ENCODE assay signal across 1 cellular context in the genomic region with DNA sequence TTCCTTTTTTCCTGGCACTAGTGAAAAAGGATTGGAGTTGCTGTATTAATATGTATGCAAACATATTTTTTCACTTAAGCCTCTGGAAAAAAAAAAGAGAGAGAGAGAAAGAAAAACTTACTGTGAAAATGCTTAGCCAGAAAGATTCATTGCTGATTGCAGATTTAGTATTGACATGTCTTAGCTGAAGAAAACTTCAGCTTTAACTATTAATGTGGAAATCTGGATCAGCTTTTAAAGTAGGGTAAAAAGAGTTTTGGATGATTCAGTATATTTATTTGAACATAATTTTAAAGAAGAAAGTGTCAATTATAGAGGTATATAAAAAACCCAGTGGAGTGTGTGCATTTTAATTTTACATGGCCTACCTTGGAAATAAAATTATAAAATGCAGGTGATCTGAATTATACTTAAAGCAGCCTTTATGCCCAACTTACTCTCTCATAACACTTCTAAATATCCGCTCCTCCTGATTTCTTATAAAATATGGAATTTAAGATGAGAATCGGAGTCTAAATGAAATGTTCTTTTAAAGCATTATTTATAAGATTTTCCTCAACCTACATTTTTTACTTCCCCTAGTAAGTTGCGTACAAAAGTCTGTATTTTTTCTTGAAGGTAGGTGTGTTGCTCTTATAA.
TF ChIP-seq lines count a peak whose summit lies in the region.

No MANE protein-coding gene starts in this region.

TF ChIP-seq in GM23338, 12 proteins besides CTCF, POLR2A, EP300 and RAD21 (continued from another document):
- TF ChIP-seq, protein P1, sequence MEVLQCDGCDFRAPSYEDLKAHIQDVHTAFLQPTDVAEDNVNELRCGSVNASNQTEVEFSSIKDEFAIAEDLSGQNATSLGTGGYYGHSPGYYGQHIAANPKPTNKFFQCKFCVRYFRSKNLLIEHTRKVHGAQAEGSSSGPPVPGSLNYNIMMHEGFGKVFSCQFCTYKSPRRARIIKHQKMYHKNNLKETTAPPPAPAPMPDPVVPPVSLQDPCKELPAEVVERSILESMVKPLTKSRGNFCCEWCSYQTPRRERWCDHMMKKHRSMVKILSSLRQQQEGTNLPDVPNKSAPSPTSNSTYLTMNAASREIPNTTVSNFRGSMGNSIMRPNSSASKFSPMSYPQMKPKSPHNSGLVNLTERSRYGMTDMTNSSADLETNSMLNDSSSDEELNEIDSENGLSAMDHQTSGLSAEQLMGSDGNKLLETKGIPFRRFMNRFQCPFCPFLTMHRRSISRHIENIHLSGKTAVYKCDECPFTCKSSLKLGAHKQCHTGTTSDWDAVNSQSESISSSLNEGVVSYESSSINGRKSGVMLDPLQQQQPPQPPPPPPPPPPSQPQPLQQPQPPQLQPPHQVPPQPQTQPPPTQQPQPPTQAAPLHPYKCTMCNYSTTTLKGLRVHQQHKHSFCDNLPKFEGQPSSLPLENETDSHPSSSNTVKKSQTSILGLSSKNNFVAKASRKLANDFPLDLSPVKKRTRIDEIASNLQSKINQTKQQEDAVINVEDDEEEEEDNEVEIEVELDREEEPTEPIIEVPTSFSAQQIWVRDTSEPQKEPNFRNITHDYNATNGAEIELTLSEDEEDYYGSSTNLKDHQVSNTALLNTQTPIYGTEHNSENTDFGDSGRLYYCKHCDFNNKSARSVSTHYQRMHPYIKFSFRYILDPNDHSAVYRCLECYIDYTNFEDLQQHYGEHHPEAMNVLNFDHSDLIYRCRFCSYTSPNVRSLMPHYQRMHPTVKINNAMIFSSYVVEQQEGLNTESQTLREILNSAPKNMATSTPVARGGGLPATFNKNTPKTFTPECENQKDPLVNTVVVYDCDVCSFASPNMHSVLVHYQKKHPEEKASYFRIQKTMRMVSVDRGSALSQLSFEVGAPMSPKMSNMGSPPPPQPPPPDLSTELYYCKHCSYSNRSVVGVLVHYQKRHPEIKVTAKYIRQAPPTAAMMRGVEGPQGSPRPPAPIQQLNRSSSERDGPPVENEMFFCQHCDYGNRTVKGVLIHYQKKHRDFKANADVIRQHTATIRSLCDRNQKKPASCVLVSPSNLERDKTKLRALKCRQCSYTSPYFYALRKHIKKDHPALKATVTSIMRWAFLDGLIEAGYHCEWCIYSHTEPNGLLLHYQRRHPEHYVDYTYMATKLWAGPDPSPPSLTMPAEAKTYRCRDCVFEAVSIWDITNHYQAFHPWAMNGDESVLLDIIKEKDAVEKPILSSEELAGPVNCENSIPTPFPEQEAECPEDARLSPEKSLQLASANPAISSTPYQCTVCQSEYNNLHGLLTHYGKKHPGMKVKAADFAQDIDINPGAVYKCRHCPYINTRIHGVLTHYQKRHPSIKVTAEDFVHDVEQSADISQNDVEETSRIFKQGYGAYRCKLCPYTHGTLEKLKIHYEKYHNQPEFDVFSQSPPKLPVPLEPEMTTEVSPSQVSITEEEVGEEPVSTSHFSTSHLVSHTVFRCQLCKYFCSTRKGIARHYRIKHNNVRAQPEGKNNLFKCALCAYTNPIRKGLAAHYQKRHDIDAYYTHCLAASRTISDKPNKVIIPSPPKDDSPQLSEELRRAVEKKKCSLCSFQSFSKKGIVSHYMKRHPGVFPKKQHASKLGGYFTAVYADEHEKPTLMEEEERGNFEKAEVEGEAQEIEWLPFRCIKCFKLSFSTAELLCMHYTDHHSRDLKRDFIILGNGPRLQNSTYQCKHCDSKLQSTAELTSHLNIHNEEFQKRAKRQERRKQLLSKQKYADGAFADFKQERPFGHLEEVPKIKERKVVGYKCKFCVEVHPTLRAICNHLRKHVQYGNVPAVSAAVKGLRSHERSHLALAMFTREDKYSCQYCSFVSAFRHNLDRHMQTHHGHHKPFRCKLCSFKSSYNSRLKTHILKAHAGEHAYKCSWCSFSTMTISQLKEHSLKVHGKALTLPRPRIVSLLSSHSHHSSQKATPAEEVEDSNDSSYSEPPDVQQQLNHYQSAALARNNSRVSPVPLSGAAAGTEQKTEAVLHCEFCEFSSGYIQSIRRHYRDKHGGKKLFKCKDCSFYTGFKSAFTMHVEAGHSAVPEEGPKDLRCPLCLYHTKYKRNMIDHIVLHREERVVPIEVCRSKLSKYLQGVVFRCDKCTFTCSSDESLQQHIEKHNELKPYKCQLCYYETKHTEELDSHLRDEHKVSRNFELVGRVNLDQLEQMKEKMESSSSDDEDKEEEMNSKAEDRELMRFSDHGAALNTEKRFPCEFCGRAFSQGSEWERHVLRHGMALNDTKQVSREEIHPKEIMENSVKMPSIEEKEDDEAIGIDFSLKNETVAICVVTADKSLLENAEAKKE (CRISPR knock-in tag; IDR thresholded peaks at IDR 0.05) = no peak
- TF ChIP-seq CREB1 (CRISPR knock-in tag; IDR thresholded peaks at IDR 0.05; ENCODE audit: low read depth) (no peak), POLR2AphosphoS5 (IDR thresholded peaks at IDR 0.05; ENCODE audit: low read depth) (no peak), JUNB (IDR thresholded peaks at IDR 0.05; ENCODE audit: unreplicated experiment) (no peak), ZNF114 (CRISPR knock-in tag; IDR thresholded peaks at IDR 0.05) (no peak)
